In genomic region chr16:3457434-3458252, GRCh38 we compare ENCODE assay signal across 8 cellular contexts. TPM values are rescaled to one million over a fixed set of nuclear protein-coding genes. Genes with fewer than 3 reads are reported as not detected.
A peak's percentile ranks its signal among the peaks of the same experiment; 100 is the strongest.
DNase-seq lines count a peak whose midpoint lies in the region; ATAC-seq and TF ChIP-seq lines count a peak whose summit lies in the region.

No MANE protein-coding gene starts in this region.

- peak; percentile 87 for ATAC-seq in GM23338

- peaks cover 39% of the 10 kb centered on the region for H3K79me2 ChIP-seq in GM23338 (replicated peaks; ENCODE audit: insufficient read depth)

- H3K27ac Mint-ChIP-seq in GM23338 (peak overlapping the region; percentile 95), nephron progenitor cell (no peak overlapping the region)
- peak overlapping the region; percentile 92 for H3K27ac Mint-ChIP-seq in stimulated activated naive CD8-positive, alpha-beta T cell treated with anti-CD3 and anti-CD28 coated beads, Interleukin-15, Interleukin-2, amounts not matched to agents 100 ng/mL and 50 ng/mL, for 24 hours

- H3F3A ChIP-seq in GM23338 (replicated peaks; ENCODE audit: low read depth) = peaks cover 11% of the 10 kb centered on the region

- H3K9me2 ChIP-seq in GM23338 (ENCODE audit: insufficient read depth) = no peaks in the 10 kb centered on the region

- peak overlapping the region; percentile 66; the same call in 1 of the 2 replicates for H2AFZ ChIP-seq in GM23338

- TF ChIP-seq CTCF in GM23338 (conservative IDR thresholded peaks at IDR 0.05; ENCODE audit: low read depth in 2 of 2) (peak in 1 of 2 experiments; percentile 37; a peak in 2 of 4 replicates), fibroblast of pulmonary artery (IDR thresholded peaks at IDR 0.05; ENCODE audit: low read length, missing control alignments) (peak; percentile 31), nephron progenitor cell (IDR thresholded peaks at IDR 0.05) (peak; percentile 37)

- peaks cover 30% of the 10 kb centered on the region for H4K20me1 ChIP-seq in GM23338 (replicated peaks; ENCODE audit: insufficient read depth)

- H3K36me3 ChIP-seq in GM23338 (ENCODE audit: insufficient read depth) = no peaks in the 10 kb centered on the region

- peaks cover 17% of the 10 kb centered on the region for H3K27me3 Mint-ChIP-seq in GM23338 (ENCODE audit: insufficient read depth, low read depth, poor library complexity)
- H3K27me3 Mint-ChIP-seq in nephron progenitor cell (ENCODE audit: low read depth, poor library complexity) = peaks cover 6% of the 10 kb centered on the region
- no peaks in the 10 kb centered on the region for H3K27me3 Mint-ChIP-seq in stimulated activated naive CD8-positive, alpha-beta T cell treated with anti-CD3 and anti-CD28 coated beads, Interleukin-15, Interleukin-2, amounts not matched to agents 100 ng/mL and 50 ng/mL, for 24 hours

- H3K4me3 Mint-ChIP-seq in GM23338 (peak overlapping the region; percentile 82), nephron progenitor cell (peak overlapping the region; percentile 78)
- peak overlapping the region; percentile 88 for H3K4me3 Mint-ChIP-seq in stimulated activated naive CD8-positive, alpha-beta T cell treated with anti-CD3 and anti-CD28 coated beads, Interleukin-15, Interleukin-2, amounts not matched to agents 100 ng/mL and 50 ng/mL, for 24 hours

- H3K9me3 Mint-ChIP-seq in GM23338 = no peaks in the 10 kb centered on the region
- no peaks in the 10 kb centered on the region for H3K9me3 Mint-ChIP-seq in nephron progenitor cell
- H3K9me3 Mint-ChIP-seq in stimulated activated naive CD8-positive, alpha-beta T cell treated with anti-CD3 and anti-CD28 coated beads, Interleukin-15, Interleukin-2, amounts not matched to agents 100 ng/mL and 50 ng/mL, for 24 hours = no peaks in the 10 kb centered on the region

- H3K27ac ChIP-seq in GM23338 (ENCODE audit: low read depth) = peak overlapping the region; percentile 95

- H3K4me3 ChIP-seq in GM23338 (peak overlapping the region; percentile 89), fibroblast of pulmonary artery (replicated peaks; ENCODE audit: low read depth, low read length) (peak overlapping the region; percentile 89)

- H3K36me3 Mint-ChIP-seq in GM23338 (ENCODE audit: low read depth) (no peaks in the 10 kb centered on the region), nephron progenitor cell (ENCODE audit: low read depth) (no peaks in the 10 kb centered on the region)
- H3K36me3 Mint-ChIP-seq in stimulated activated naive CD8-positive, alpha-beta T cell treated with anti-CD3 and anti-CD28 coated beads, Interleukin-15, Interleukin-2, amounts not matched to agents 100 ng/mL and 50 ng/mL, for 24 hours (ENCODE audit: low read depth) = no peaks in the 10 kb centered on the region

- H3K4me1 Mint-ChIP-seq in GM23338 (peaks cover 34% of the 10 kb centered on the region), nephron progenitor cell (peaks cover 51% of the 10 kb centered on the region)
- peaks cover 53% of the 10 kb centered on the region for H3K4me1 Mint-ChIP-seq in stimulated activated naive CD8-positive, alpha-beta T cell treated with anti-CD3 and anti-CD28 coated beads, Interleukin-15, Interleukin-2, amounts not matched to agents 100 ng/mL and 50 ng/mL, for 24 hours (ENCODE audit: low read depth)

- no peaks in the 10 kb centered on the region for H3K27me3 ChIP-seq in GM23338 (ENCODE audit: insufficient read depth)

- DNase-seq in ELR (ENCODE audit: low read depth) (peak; percentile 89), GM23338 (ENCODE audit: low spot score) (peak; percentile 94), Kasumi-1 (lab: John Stamatoyannopoulos, UW) (peak; percentile 42 to 48), RPMI7951 (ENCODE audit: low read depth) (peak; percentile 83), fibroblast of pulmonary artery (ENCODE audit: low read depth) (peak; percentile 90), nephron progenitor cell (peak; percentile 93)
- peak; percentile 85 for DNase-seq in activated T-helper 9 cell treated with anti-CD3 and anti-CD28 coated beads, Interleukin-2, amount 50 U/mL, for 16 hours (ENCODE audit: low read depth)

- H3K4me1 ChIP-seq in GM23338 (ENCODE audit: insufficient read depth) = peaks cover 41% of the 10 kb centered on the region

- peak overlapping the region; percentile 83 for H3K4me2 ChIP-seq in GM23338

TF ChIP-seq in GM23338, 12 proteins besides CTCF, POLR2A, EP300 and RAD21 (continues in another document):
- TF ChIP-seq REST (IDR thresholded peaks at IDR 0.05; ENCODE audit: unreplicated experiment) (peak; percentile 12), NANOG (IDR thresholded peaks at IDR 0.05; ENCODE audit: borderline replicate concordance) (no peak), CREB1 (CRISPR knock-in tag; IDR thresholded peaks at IDR 0.05; ENCODE audit: low read depth) (peak; percentile 59), ZNF331 (CRISPR knock-in tag; IDR thresholded peaks at IDR 0.05; ENCODE audit: low read depth) (no peak)

RNA-seq across cellular contexts. Expression of gene NAA60, which starts 14.2 kb away (rescaled TPM):
- 32.4 and 42.6 TPM in 2 replicates for total RNA-seq in GM23338 (2014; rRNA removed; shearing (Covaris generic))
- 36.5 and 40.3 TPM in 2 replicates for polyA plus RNA-seq in GM23338 (2016; fragmentation: Nextera tagmentation; extraction: Ambion mirVana)
- 5.1 and 5.6 TPM in 2 replicates for total RNA-seq in RPMI7951 (2014; rRNA removed; shearing (Covaris generic))

RNA-seq across cellular contexts. Expression of gene ZNF597, which starts 14.3 kb away (rescaled TPM):
- 2.4 and 3.8 TPM in 2 replicates for total RNA-seq in GM23338 (2014; rRNA removed; shearing (Covaris generic))
- 0.87 and 1.2 TPM in 2 replicates for polyA plus RNA-seq in GM23338 (2016; fragmentation: Nextera tagmentation; extraction: Ambion mirVana)
- 1.7 and 1.8 TPM in 2 replicates for total RNA-seq in RPMI7951 (2014; rRNA removed; shearing (Covaris generic))

RNA-seq across cellular contexts. Expression of gene C16orf90, which starts 37.6 kb away (rescaled TPM):
- not detected in 2 replicates for total RNA-seq in GM23338 (2014; rRNA removed; shearing (Covaris generic))
- polyA plus RNA-seq in GM23338 (2016; fragmentation: Nextera tagmentation; extraction: Ambion mirVana) = not detected in 2 replicates
- not detected in 2 replicates for total RNA-seq in RPMI7951 (2014; rRNA removed; shearing (Covaris generic))

RNA-seq across cellular contexts. Expression of gene CLUAP1, which starts 43.2 kb away (rescaled TPM):
- total RNA-seq in GM23338 (2014; rRNA removed; shearing (Covaris generic)) = 3.8 and 7.8 TPM in 2 replicates
- polyA plus RNA-seq in GM23338 (2016; fragmentation: Nextera tagmentation; extraction: Ambion mirVana) = 10.9 and 11.3 TPM in 2 replicates
- 15.5 and 22.1 TPM in 2 replicates for total RNA-seq in RPMI7951 (2014; rRNA removed; shearing (Covaris generic))

RNA-seq across cellular contexts. Expression of gene ZNF174, which starts 56.6 kb away (rescaled TPM):
- total RNA-seq in GM23338 (2014; rRNA removed; shearing (Covaris generic)) = 13.2 and 13.8 TPM in 2 replicates
- 9.0 and 10.8 TPM in 2 replicates for polyA plus RNA-seq in GM23338 (2016; fragmentation: Nextera tagmentation; extraction: Ambion mirVana)
- total RNA-seq in RPMI7951 (2014; rRNA removed; shearing (Covaris generic)) = 4.9 and 7.9 TPM in 2 replicates

Comparison
In these comparisons a context has a peak if more than half of its experiments do, and no peak if none do; other contexts are left out.
1. Peak in every context shown above with its lines: DNase-seq, ATAC-seq, H3K4me3 ChIP-seq and H3K27ac ChIP-seq.